8 cellular contexts compared by ENCODE assay signal in genomic region chr18:58043452-58044369, GRCh38. TPM values are rescaled to one million over a fixed set of nuclear protein-coding genes. Genes with fewer than 3 reads are reported as not detected.
DNase-seq lines count a peak whose midpoint lies in the region; ATAC-seq, FAIRE-seq and TF ChIP-seq lines count a peak whose summit lies in the region.

Gene NEDD4L, plus strand, starts transcription at chr18:58044226. Its CDS starts 435 bp downstream, at chr18:58044661.

- no peaks in the 10 kb centered on the region for H3K27me3 ChIP-seq in HUES6 (ENCODE audit: control insufficient read depth, insufficient read depth, low read length)
- no peaks in the 10 kb centered on the region for H3K27me3 ChIP-seq in mucosa of stomach (ENCODE audit: control insufficient read depth, insufficient read depth, low read length)

- BruUV-seq in OCI-LY7 (replicated peaks; lab: Mats Ljungman, UMichigan) = no TSS peak

- H3K4me2 ChIP-seq in OCI-LY7 (ENCODE audit: low read length) = peak within 1 kb of the TSS; percentile 80

- CTCF ChIA-PET in OCI-LY7 (lab: Charles Lee; ENCODE audit: unreplicated experiment) = interaction anchor here (0.5 to 0.7 kb wide), 3 partner anchors 80 to 1235 kb away, joined by 3 read pairs; no protein-coding TSS in a partner anchor

- POLR2A ChIA-PET in OCI-LY7 (lab: Charles Lee) = no interaction called here

- FAIRE-seq in D721Med (lab: Jason Lieb, UNC) = no peak

- no peak for TF ChIP-seq POLR2A in erythroblast (IDR thresholded peaks at IDR 0.05; ENCODE audit: low read length)

- DNase-seq in D721Med (ENCODE audit: insufficient read length, low spot score) (peak; percentile 69), OCI-LY7 (ENCODE audit: low spot score) (peak; percentile 71), erythroblast (lab: John Stamatoyannopoulos, UW) (peak; percentile 93 to 95)
- peak; percentile 76 for DNase-seq in activated T-cell treated with anti-CD3 and anti-CD28 coated beads, Interleukin-2, amount 50 U/mL, for 1 hour
- DNase-seq in stimulated activated CD8-positive, alpha-beta memory T cell treated with anti-CD3 and anti-CD28 coated beads, Interleukin-4, amount 100 ng/mL, for 4 hours (ENCODE audit: low read depth in 2 of 2, low spot score in 1 of 2) = peak; percentile 60 to 71

- H3K9me3 ChIP-seq in HUES6 (ENCODE audit: control insufficient read depth, insufficient read depth, low read depth, low read length) (no peaks in the 10 kb centered on the region), OCI-LY7 (ENCODE audit: low read length) (no peaks in the 10 kb centered on the region), mucosa of stomach (ENCODE audit: control insufficient read depth, low read length) (no peaks in the 10 kb centered on the region)

- H2AFZ ChIP-seq in OCI-LY7 (ENCODE audit: low read length) = peak within 1 kb of the TSS; percentile 67

- H3K4me1 ChIP-seq in HUES6 (ENCODE audit: control insufficient read depth, insufficient read depth, low read length) (peaks cover 25% of the 10 kb centered on the region), OCI-LY7 (ENCODE audit: insufficient read depth, low read length, poor library complexity, severe bottlenecking) (peaks cover 6% of the 10 kb centered on the region), mucosa of stomach (ENCODE audit: control insufficient read depth, insufficient read depth, low read length) (peaks cover 23% of the 10 kb centered on the region)

- H3K9ac ChIP-seq in HUES6 (ENCODE audit: low read length) (peak within 1 kb of the TSS; percentile 83), mucosa of stomach (ENCODE audit: low read length) (peak within 1 kb of the TSS; percentile 73)

- peak within 1 kb of the TSS; percentile 94 for H3K4me3 ChIP-seq in HUES6 (ENCODE audit: low read depth, low read length)
- H3K4me3 ChIP-seq in OCI-LY7 (ENCODE audit: low read depth, low read length, poor library complexity, severe bottlenecking) = peak within 1 kb of the TSS; percentile 78
- H3K4me3 ChIP-seq in mucosa of stomach (ENCODE audit: low read length) = peak within 1 kb of the TSS; percentile 86

- H3K79me2 ChIP-seq in OCI-LY7 (ENCODE audit: insufficient read depth, low read depth, low read length) = no peaks in the 10 kb centered on the region

- TF ChIP-seq CTCF in D721Med (IDR thresholded peaks at IDR 0.05; ENCODE audit: insufficient read depth, missing control alignments) (peak; percentile 76), OCI-LY7 (conservative IDR thresholded peaks at IDR 0.05; ENCODE audit: low read length) (peak; percentile 76)

- H3K9me2 ChIP-seq in OCI-LY7 (ENCODE audit: insufficient read depth, low read length) = no peaks in the 10 kb centered on the region

- H4K20me1 ChIP-seq in OCI-LY7 (ENCODE audit: insufficient read depth, low read length) = no peaks in the 10 kb centered on the region

- ATAC-seq in GM21515 (IDR thresholded peaks at IDR 0.05; ENCODE audit: unreplicated experiment) = peak; percentile 82

- intact Hi-C loops in OCI-LY7 (cut with micrococcal nuclease; ENCODE audit: unreplicated experiment) = loop anchor here (1.0 to 10.0 kb wide), 3 partner anchors 79 to 721 kb away; no protein-coding TSS in a partner anchor

- H3K27ac ChIP-seq in HUES6 (ENCODE audit: low read depth, low read length) = peak within 1 kb of the TSS; percentile 70; the same call in 1 of the 2 replicates
- H3K27ac ChIP-seq in OCI-LY7 (ENCODE audit: low read depth, low read length, poor library complexity, severe bottlenecking) = peak within 1 kb of the TSS; percentile 16

- H3K36me3 ChIP-seq in HUES6 (ENCODE audit: control insufficient read depth, insufficient read depth, low read length) (no peaks in the 10 kb centered on the region), OCI-LY7 (ENCODE audit: insufficient read depth, low read length) (no peaks in the 10 kb centered on the region), mucosa of stomach (ENCODE audit: control insufficient read depth, insufficient read depth, low read length) (no peaks in the 10 kb centered on the region)

RNA-seq across cellular contexts. Expression of gene NEDD4L, which starts in this region (rescaled TPM):
- total RNA-seq in OCI-LY7 (2014; rRNA removed; shearing (Covaris generic)) = 3.3 and 3.4 TPM in 2 replicates
- total RNA-seq in OCI-LY7 (2022) = 3.2 and 3.6 TPM in 2 replicates

Comparison
In these comparisons a context has a peak if more than half of its experiments do, and no peak if none do; other contexts are left out.
1. Peak in every context shown above with its lines: DNase-seq, ATAC-seq, H3K4me3 ChIP-seq and H3K27ac ChIP-seq.